In the genomic region with DNA sequence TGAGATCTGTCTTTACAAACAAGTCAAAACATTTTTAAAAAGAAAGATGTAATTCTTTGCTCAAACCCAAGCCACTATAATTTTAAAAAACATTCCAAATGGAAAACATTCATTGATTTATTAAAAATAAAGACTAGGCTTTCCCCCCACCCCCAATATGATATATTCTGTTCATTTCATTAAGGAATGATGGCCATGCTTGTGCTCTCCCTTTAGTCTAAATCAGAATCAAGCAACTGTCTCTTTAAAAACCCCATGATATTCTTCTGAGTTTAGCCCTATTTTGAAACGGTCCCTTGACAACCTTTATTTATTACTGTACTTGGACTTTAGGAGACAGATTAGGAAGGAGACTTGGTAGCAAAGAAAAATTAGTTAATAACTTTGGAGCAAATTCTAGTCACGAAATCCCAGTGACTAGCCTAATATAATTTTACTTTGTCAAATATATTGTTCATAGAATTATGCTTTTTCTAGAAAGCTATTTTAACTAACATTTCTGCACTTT, we compare ENCODE assay signal across 18 cellular contexts.
"Had no signal": no experiment of that assay in that cellular context is flagged by ENCODE, and none has a peak within 500 bp of the region (broad histone marks: within the 10 kb centered on the region; RNA-seq: fewer than 3 reads in every experiment).

No MANE protein-coding gene starts in this region.

- ATAC-seq: activated CD8-positive, alpha-beta T cell treated with anti-CD3 and anti-CD28 coated beads for 36 hours; activated T-cell treated with anti-CD3 and anti-CD28 coated beads, Interleukin-2, amount 50 U/mL, for 4 hours; heart right ventricle; left colon; naive thymus-derived CD4-positive, alpha-beta T cell; stimulated activated memory B cell treated with anti-CD40 and anti-IgM and Interleukin-4, amounts not matched to agents 10 μg/mL and 1 μg/mL and 100 μg/mL, for 72 hours; T-helper 17 cell; WTC11 had no signal

- DNase-seq: activated CD4-positive, alpha-beta T cell treated with anti-CD3 and anti-CD28 coated beads for 48 hours; activated CD8-positive, alpha-beta T cell treated with anti-CD3 and anti-CD28 coated beads for 36 hours; activated effector memory CD4-positive, alpha-beta T cell treated with anti-CD3 and anti-CD28 coated beads, Interleukin-2, amount 50 U/mL, for 16 hours; activated T-cell treated with anti-CD3 and anti-CD28 coated beads, Interleukin-2, amount 50 U/mL, for 4 hours; adrenal gland; colonic mucosa; foreskin melanocyte; heart right ventricle; left colon; naive thymus-derived CD4-positive, alpha-beta T cell; retina; stimulated activated CD4-positive, alpha-beta T cell treated with anti-CD3 and anti-CD28 coated beads, Interleukin-2, amount 100 ng/mL, for 48 hours; T-helper 17 cell; tibial artery; uterus had no signal

- H3K9me3 ChIP-seq: adrenal gland, colonic mucosa, heart right ventricle, tibial artery, uterus had no signal

- H3K36me3 ChIP-seq: adrenal gland, colonic mucosa, tibial artery, uterus had no signal

- H3K27ac ChIP-seq: colonic mucosa, heart right ventricle, tibial artery had no signal

- H3K4me1 ChIP-seq: colonic mucosa had no signal

- H3K4me3 ChIP-seq: adrenal gland, colonic mucosa, heart right ventricle, lung, tibial artery, uterus had no signal

- H3K27me3 ChIP-seq: adrenal gland, colonic mucosa, heart right ventricle, tibial artery, uterus had no signal
